In genomic region chr16:55302635-55303034, GRCh38 we compare ENCODE assay signal across 37 cellular contexts. TPM values are rescaled to one million over a fixed set of nuclear protein-coding genes. Genes with fewer than 3 reads are reported as not detected.
"Had no signal": no experiment of that assay in that cellular context is flagged by ENCODE, and none has a peak within 500 bp of the region (broad histone marks: within the 10 kb centered on the region; RNA-seq: fewer than 3 reads in every experiment).

No MANE protein-coding gene starts in this region.

- H3K79me2 ChIP-seq: hepatocyte had no signal

- H3K9me3 Mint-ChIP-seq: activated naive CD8-positive, alpha-beta T cell treated with anti-CD3 and anti-CD28 coated beads for 36 hours; activated T-helper 1 cell treated with anti-CD3 and anti-CD28 coated beads, Interleukin-12 subunit alpha, Interleukin-12 subunit beta, Interleukin-2, Interleukin-4 antibody, amounts not matched to agents 30 ng/mL and 10 ng/mL and 1 ng/mL, durations not matched to agents 14 hours and 24 hours and 36 hours had no signal

- H3K4me3 ChIP-seq: adrenal gland, body of pancreas, coronary artery, dorsolateral prefrontal cortex, gastrocnemius medialis, hepatocyte, lower lobe of right lung, pancreas, prostate gland, sigmoid colon, vagina had no signal

- H3K27ac Mint-ChIP-seq: activated naive CD4-positive, alpha-beta T cell treated with anti-CD3 and anti-CD28 coated beads for 36 hours; activated naive CD8-positive, alpha-beta T cell treated with anti-CD3 and anti-CD28 coated beads for 36 hours; activated T-helper 1 cell treated with anti-CD3 and anti-CD28 coated beads, Interleukin-12 subunit alpha, Interleukin-12 subunit beta, Interleukin-2, Interleukin-4 antibody, amounts not matched to agents 30 ng/mL and 10 ng/mL and 1 ng/mL, durations not matched to agents 14 hours and 24 hours and 36 hours; stimulated activated effector memory CD8-positive, alpha-beta T cell treated with anti-CD3 and anti-CD28 coated beads, Interleukin-12 subunit alpha, Interleukin-12 subunit beta, amount 100 ng/mL, for 72 hours; stimulated activated naive CD8-positive, alpha-beta T cell treated with anti-CD3 and anti-CD28 coated beads, Interleukin-15, amount 100 ng/mL, for 72 hours; type B pancreatic cell had no signal

- DNase-seq: activated CD4-positive, alpha-beta T cell treated with anti-CD3 and anti-CD28 coated beads for 48 hours; activated CD4-positive, alpha-beta T cell treated with anti-CD3 and anti-CD28 coated beads, Interleukin-2, amount 50 U/mL, for 48 hours; activated CD8-positive, alpha-beta memory T cell treated with anti-CD3 and anti-CD28 coated beads, Interleukin-2, amount 50 U/mL, for 4 hours; activated effector memory CD4-positive, alpha-beta T cell treated with anti-CD3 and anti-CD28 coated beads, Interleukin-2, amount 50 U/mL, for 16 hours; activated naive CD4-positive, alpha-beta T cell treated with anti-CD3 and anti-CD28 coated beads for 36 hours; activated naive CD8-positive, alpha-beta T cell treated with anti-CD3 and anti-CD28 coated beads for 36 hours; activated T-cell treated with anti-CD3 and anti-CD28 coated beads, Interleukin-2, amount 50 U/mL, for 1 hour; adrenal gland; aorta; body of pancreas; dorsolateral prefrontal cortex; effector memory CD4-positive, alpha-beta T cell; erythroblast; gastrocnemius medialis; glutamatergic neuron; lower lobe of right lung; nucleus accumbens; pancreas; retina; sigmoid colon; small intestine; stimulated activated CD4-positive, alpha-beta T cell treated with anti-CD3 and anti-CD28 coated beads, Interleukin-4, amount 100 ng/mL, for 24 hours; stimulated activated naive CD8-positive, alpha-beta T cell treated with anti-CD3 and anti-CD28 coated beads, Interleukin-15, amount 100 ng/mL, for 72 hours; substantia nigra; T-helper 1 cell had no signal

- H3K27me3 ChIP-seq: body of pancreas, pancreas, vagina had no signal

- H3K27ac ChIP-seq: adrenal gland, body of pancreas, coronary artery, dorsolateral prefrontal cortex, gastrocnemius medialis, hepatocyte, lower lobe of right lung, pancreas, prostate gland, sigmoid colon, vagina, VCaP had no signal

- H3K36me3 Mint-ChIP-seq: activated naive CD8-positive, alpha-beta T cell treated with anti-CD3 and anti-CD28 coated beads for 36 hours; stimulated activated effector memory CD8-positive, alpha-beta T cell treated with anti-CD3 and anti-CD28 coated beads, Interleukin-12 subunit alpha, Interleukin-12 subunit beta, amount 100 ng/mL, for 72 hours had no signal

- H3K9me3 ChIP-seq: adrenal gland, body of pancreas, gastrocnemius medialis, lower lobe of right lung, pancreas, prostate gland, sigmoid colon, vagina had no signal

- H3K36me3 ChIP-seq: adrenal gland, gastrocnemius medialis, lower lobe of right lung, pancreas, prostate gland, sigmoid colon, vagina had no signal

- H3K4me2 ChIP-seq: hepatocyte had no signal

- H3K4me3 Mint-ChIP-seq: activated naive CD4-positive, alpha-beta T cell treated with anti-CD3 and anti-CD28 coated beads for 36 hours; activated naive CD8-positive, alpha-beta T cell treated with anti-CD3 and anti-CD28 coated beads for 36 hours; activated T-helper 1 cell treated with anti-CD3 and anti-CD28 coated beads, Interleukin-12 subunit alpha, Interleukin-12 subunit beta, Interleukin-2, Interleukin-4 antibody, amounts not matched to agents 30 ng/mL and 10 ng/mL and 1 ng/mL, durations not matched to agents 14 hours and 24 hours and 36 hours; nephron; stimulated activated effector memory CD8-positive, alpha-beta T cell treated with anti-CD3 and anti-CD28 coated beads, Interleukin-12 subunit alpha, Interleukin-12 subunit beta, amount 100 ng/mL, for 72 hours; stimulated activated naive CD8-positive, alpha-beta T cell treated with anti-CD3 and anti-CD28 coated beads, Interleukin-15, amount 100 ng/mL, for 72 hours; type B pancreatic cell had no signal

- ATAC-seq: activated CD4-positive, CD25-positive, alpha-beta regulatory T cell treated with anti-CD3 and anti-CD28 coated beads, Interleukin-2, amount 50 U/mL, for 24 hours; body of pancreas; gastrocnemius medialis; left lobe of liver; lower lobe of right lung; pancreas; stimulated activated effector memory CD8-positive, alpha-beta T cell treated with anti-CD3 and anti-CD28 coated beads, Interleukin-12 subunit alpha, Interleukin-12 subunit beta, amount 100 ng/mL, for 72 hours; stimulated activated naive CD8-positive, alpha-beta T cell treated with anti-CD3 and anti-CD28 coated beads, Interleukin-15, amount 100 ng/mL, for 72 hours had no signal

- H3K4me1 ChIP-seq: adrenal gland, body of pancreas, gastrocnemius medialis, lower lobe of right lung, pancreas, prostate gland, sigmoid colon, vagina had no signal

- H3K4me1 Mint-ChIP-seq: activated naive CD8-positive, alpha-beta T cell treated with anti-CD3 and anti-CD28 coated beads for 36 hours; stimulated activated effector memory CD8-positive, alpha-beta T cell treated with anti-CD3 and anti-CD28 coated beads, Interleukin-12 subunit alpha, Interleukin-12 subunit beta, amount 100 ng/mL, for 72 hours; stimulated activated naive CD8-positive, alpha-beta T cell treated with anti-CD3 and anti-CD28 coated beads, Interleukin-15, amount 100 ng/mL, for 72 hours had no signal

RNA-seq across cellular contexts. Expression of gene IRX6, which starts 21.4 kb away (rescaled TPM):
- total RNA-seq: activated CD8-positive, alpha-beta memory T cell treated with anti-CD3 and anti-CD28 coated beads for 36 hours; activated naive CD4-positive, alpha-beta T cell treated with anti-CD3 and anti-CD28 coated beads for 36 hours; activated naive CD8-positive, alpha-beta T cell treated with anti-CD3 and anti-CD28 coated beads for 36 hours; activated T-helper 1 cell treated with anti-CD3 and anti-CD28 coated beads, Interleukin-12 subunit alpha, Interleukin-12 subunit beta, Interleukin-2, Interleukin-4 antibody, amounts not matched to agents 30 ng/mL and 10 ng/mL and 1 ng/mL, durations not matched to agents 14 hours and 24 hours and 36 hours; left lobe of liver had no signal
- polyA plus RNA-seq: aorta, hepatocyte had no signal
